Comparison of ENCODE assay signal across 8 cellular contexts in the genomic region with DNA sequence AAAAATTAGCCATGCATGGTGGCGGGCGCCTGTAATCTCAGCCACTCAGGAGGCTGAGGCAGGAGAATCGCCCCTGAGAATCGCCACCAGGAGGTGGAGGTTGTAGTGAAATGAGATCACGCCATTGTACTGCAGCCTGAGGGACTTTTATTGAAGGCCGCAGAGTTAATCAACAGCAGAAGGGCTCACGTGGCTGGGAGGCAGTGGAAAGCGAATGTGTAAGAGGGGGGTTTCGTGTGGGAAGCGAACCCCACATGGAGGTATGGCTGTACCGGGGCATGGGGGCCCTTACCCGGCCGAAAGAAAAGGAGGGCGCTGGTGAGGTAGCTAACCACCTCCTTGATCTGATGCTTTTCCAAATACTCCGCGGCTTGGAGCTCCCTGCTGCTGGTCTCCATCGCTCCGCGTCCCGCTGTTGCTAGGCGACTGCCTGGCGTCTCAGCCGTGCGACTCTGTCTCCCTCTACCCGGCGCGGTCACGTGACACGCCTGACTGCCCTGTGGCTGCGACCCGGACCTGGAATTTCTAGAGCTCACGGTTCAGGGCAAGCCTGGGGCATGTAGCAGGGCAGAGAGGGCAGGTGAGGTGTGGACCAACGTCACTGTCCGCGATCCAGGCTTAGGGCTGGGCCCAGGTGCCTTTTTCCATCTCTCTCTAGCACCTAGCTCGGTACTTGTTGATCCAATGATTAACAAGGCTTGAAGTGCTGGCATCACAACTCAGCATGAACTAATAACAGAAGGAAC. TPM values are rescaled to one million over a fixed set of nuclear protein-coding genes. Genes with fewer than 3 reads are reported as not detected.
DNase-seq lines count a peak whose midpoint lies in the region; ATAC-seq and TF ChIP-seq lines count a peak whose summit lies in the region.

A gene with protein sequence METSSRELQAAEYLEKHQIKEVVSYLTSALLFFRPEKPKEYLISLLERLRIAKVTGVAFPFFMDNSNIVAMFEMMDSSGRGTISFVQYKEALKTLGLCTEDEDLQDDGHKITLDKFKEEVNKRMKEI (minus strand): TSS at position 428 of the 746 bp plus-strand sequence. CDS start 30 bp downstream, at position 398.

- H3K4me2 ChIP-seq in osteoblast (ENCODE audit: insufficient read depth, low read length), result peak within 1 kb of the TSS; percentile 76

- ATAC-seq in HG03039 (IDR thresholded peaks at IDR 0.05; ENCODE audit: unreplicated experiment) (peak; percentile 63), Right ventricle myocardium superior (ENCODE audit: poor library complexity) (peak; percentile 73)

- H3K4me3 ChIP-seq in osteoblast (ENCODE audit: insufficient read depth, low read length), result peak within 1 kb of the TSS; percentile 67

- intact Hi-C loops in Right ventricle myocardium superior (cut with DNase I), result no loop called here

- no peaks in the 10 kb centered on the region for H3K4me1 ChIP-seq in osteoblast (ENCODE audit: insufficient read depth, low read length)

- peak within 1 kb of the TSS; percentile 85 for H2AFZ ChIP-seq in osteoblast (ENCODE audit: low read length)

- H3K27me3 ChIP-seq in osteoblast (ENCODE audit: insufficient read depth, low read length), result no peaks in the 10 kb centered on the region

- TF ChIP-seq CTCF in osteoblast (IDR thresholded peaks at IDR 0.05; ENCODE audit: extremely low read depth, low read depth, low read length), result no peak

- no peaks in the 10 kb centered on the region for H4K20me1 ChIP-seq in osteoblast (ENCODE audit: insufficient read depth, low read length)

- no peaks in the 10 kb centered on the region for H3K79me2 ChIP-seq in osteoblast (ENCODE audit: insufficient read depth, low read length)

- no peak within 1 kb of the TSS for H3K27ac ChIP-seq in osteoblast (ENCODE audit: low read depth, low read length)

- H3K36me3 ChIP-seq in osteoblast (ENCODE audit: insufficient read depth, low read length), result no peaks in the 10 kb centered on the region

- H3K9me3 ChIP-seq in osteoblast (ENCODE audit: low read depth, low read length), result no peaks in the 10 kb centered on the region

- DNase-seq in activated T-cell treated with anti-CD3 and anti-CD28 coated beads for 1 hour (ENCODE audit: low read depth) (peak; percentile 11), activated T-cell treated with anti-CD3 and anti-CD28 coated beads for 4 hours (no peak), NCI-H69 (lab: John Stamatoyannopoulos, UW) (peak; percentile 96), Right ventricle myocardium superior (peak; percentile 78), osteoblast (ENCODE audit: insufficient read length, low spot score, missing footprints) (peak; percentile 95), ureter (ENCODE audit: low spot score) (peak; percentile 47)
- DNase-seq in activated naive CD4-positive, alpha-beta T cell treated with anti-CD3 and anti-CD28 coated beads, Interleukin-2, amount 50 U/mL, for 16 hours, result peak; percentile 42

RNA-seq across cellular contexts. Expression of the gene that starts here (rescaled TPM):
- total RNA-seq in Right ventricle myocardium superior (not detected), osteoblast (under 0.01 TPM in 1 of 2 replicates, not detected in the other), ureter (not detected)

Comparison
In these comparisons a context has a peak if more than half of its experiments do, and no peak if none do; other contexts are left out.
1. Peak in DNase-seq and ATAC-seq in Right ventricle myocardium superior; RNA of the gene not detected or under 1 TPM.
2. Peak in DNase-seq, H3K4me3 ChIP-seq and H3K4me2 ChIP-seq in osteoblast; RNA of the gene not detected or under 1 TPM.
3. Peak in DNase-seq in ureter; RNA of the gene not detected or under 1 TPM.